Comparison of ENCODE assay signal across 8 cellular contexts in the genomic region with DNA sequence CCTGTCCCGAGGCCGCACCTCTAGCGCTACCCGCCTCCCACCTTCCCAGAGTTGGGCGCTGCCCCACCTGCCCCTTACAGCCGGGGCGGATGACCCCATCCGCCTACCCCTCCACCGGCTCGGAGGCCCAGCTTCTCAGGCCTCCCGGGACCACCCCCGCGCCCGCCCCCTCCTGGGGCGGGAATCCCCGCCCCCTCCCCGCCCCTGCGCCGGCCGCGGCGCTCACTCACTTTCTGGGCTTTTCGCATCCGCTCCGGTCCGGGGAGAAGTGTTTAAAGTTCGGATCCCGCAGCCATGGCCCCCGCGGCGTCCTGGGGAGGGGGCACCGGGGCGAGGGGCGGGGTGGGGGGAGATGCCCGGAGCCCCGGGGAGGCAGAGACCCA. TPM values are rescaled to one million over a fixed set of nuclear protein-coding genes. Genes with fewer than 3 reads are reported as not detected.
A peak's percentile ranks its signal among the peaks of the same experiment; 100 is the strongest.
DNase-seq lines count a peak whose midpoint lies in the region; TF ChIP-seq lines count a peak whose summit lies in the region.

No MANE protein-coding gene starts in this region.

- peaks cover 20% of the 10 kb centered on the region for H3K4me1 Mint-ChIP-seq in endodermal cell
- H3K4me1 Mint-ChIP-seq in osteocyte (ENCODE audit: unreplicated experiment) = peaks cover 14% of the 10 kb centered on the region

- TF ChIP-seq CTCF in PC-9 (conservative IDR thresholded peaks at IDR 0.05) = no peak
- TF ChIP-seq CTCF in endodermal cell (conservative IDR thresholded peaks at IDR 0.05) = no peak
- no peak for TF ChIP-seq CTCF in osteocyte (IDR thresholded peaks at IDR 0.05)

- WGBS in endodermal cell (ENCODE audit: insufficient coverage in 1 of 2, insufficient read length in 1 of 2), 2 experiments = 0 to 1% methylated on average over 2 to 36 of the region's 36 CpGs

- H3K27me3 Mint-ChIP-seq in endodermal cell (ENCODE audit: insufficient read depth) (peaks cover 53% of the 10 kb centered on the region), osteocyte (ENCODE audit: unreplicated experiment) (peaks cover 41% of the 10 kb centered on the region)

- BruUV-seq in PC-9 (replicated peaks; lab: Mats Ljungman, UMichigan) = no TSS peak

- CTCF ChIA-PET in PC-9 (lab: Charles Lee) = interaction anchor here (0.6 to 1.0 kb wide), 2 partner anchors 9 to 238 kb away, joined by 5 to 7 read pairs; no protein-coding TSS in a partner anchor

- peaks cover 11% of the 10 kb centered on the region; the same call in 1 of the 2 replicates for H3F3A ChIP-seq in PC-9 (ENCODE audit: insufficient read depth, low read depth)

- H3K36me3 Mint-ChIP-seq in endodermal cell (ENCODE audit: low read depth) (no peaks in the 10 kb centered on the region), osteocyte (ENCODE audit: unreplicated experiment) (no peaks in the 10 kb centered on the region)

- H4K20me1 ChIP-seq in PC-9 (ENCODE audit: insufficient read depth) = no peaks in the 10 kb centered on the region

- POLR2A ChIA-PET in PC-9 (lab: Charles Lee; ENCODE audit: unreplicated experiment) = interaction anchor here (0.7 kb wide), 1 partner anchor 564 kb away, joined by 4 read pairs; no protein-coding TSS in a partner anchor

- H3K4me3 ChIP-seq in PC-9 (peak overlapping the region; percentile 59), endodermal cell (ENCODE audit: low read length) (peak overlapping the region; percentile 74)

- H2AFZ ChIP-seq in PC-9 = peak overlapping the region; percentile 68

- H3K27ac Mint-ChIP-seq in endodermal cell = no peak overlapping the region
- H3K27ac Mint-ChIP-seq in osteocyte (ENCODE audit: unreplicated experiment) = no peak overlapping the region

- peaks cover 8% of the 10 kb centered on the region for H3K9me3 Mint-ChIP-seq in endodermal cell
- H3K9me3 Mint-ChIP-seq in osteocyte (ENCODE audit: unreplicated experiment) = no peaks in the 10 kb centered on the region

- H3K79me2 ChIP-seq in PC-9 (ENCODE audit: low read depth) = no peaks in the 10 kb centered on the region

- H3K9me2 ChIP-seq in PC-9 (ENCODE audit: insufficient read depth) = no peaks in the 10 kb centered on the region

- H3K9ac ChIP-seq in ES-I3 (ENCODE audit: low read depth, low read length) (peak overlapping the region; percentile 38; the same call in 1 of the 2 replicates), endodermal cell (ENCODE audit: extremely low read depth, low read length, poor library complexity, severe bottlenecking) (no peak overlapping the region)

- H3K4me3 Mint-ChIP-seq in endodermal cell (no peak overlapping the region), osteocyte (ENCODE audit: unreplicated experiment) (peak overlapping the region; percentile 77)

- H3K4me2 ChIP-seq in PC-9 = peak overlapping the region; percentile 80

- H3K9me3 ChIP-seq in ES-I3 (ENCODE audit: control insufficient read depth, insufficient read depth, low read length) (no peaks in the 10 kb centered on the region), PC-9 (ENCODE audit: insufficient read depth, low read depth) (no peaks in the 10 kb centered on the region), endodermal cell (ENCODE audit: control insufficient read depth, low read length) (peaks cover 5% of the 10 kb centered on the region)

- DNase-seq in PC-9 = no peak
- DNase-seq in endodermal cell = peak; percentile 71
- DNase-seq in osteocyte (ENCODE audit: extremely low spot score, unreplicated experiment) = no peak
- DNase-seq in HUDEP-2 (lab: John Stamatoyannopoulos, UW; ENCODE audit: unreplicated experiment in 76 of 76) = no peak
- DNase-seq in OCI-M2 (lab: John Stamatoyannopoulos, UW; ENCODE audit: unreplicated experiment) = no peak
- no peak for DNase-seq in Ammon's horn (ENCODE audit: low spot score)
- no peak for DNase-seq in SHP77 (lab: John Stamatoyannopoulos, UW)

- intact Hi-C loops in PC-9 (cut with micrococcal nuclease; ENCODE audit: unreplicated experiment) = no loop called here

- H3K27ac ChIP-seq in PC-9 (no peak overlapping the region), endodermal cell (ENCODE audit: low read depth, low read length) (no peak overlapping the region)

- peaks cover 6% of the 10 kb centered on the region for H3K4me1 ChIP-seq in ES-I3 (ENCODE audit: insufficient read depth, low read length)
- peaks cover 9% of the 10 kb centered on the region; the same call in 1 of the 2 replicates for H3K4me1 ChIP-seq in PC-9 (replicated peaks; ENCODE audit: insufficient read depth)
- H3K4me1 ChIP-seq in endodermal cell (ENCODE audit: control insufficient read depth, insufficient read depth, low read length) = no peaks in the 10 kb centered on the region

- H3K27me3 ChIP-seq in PC-9 (ENCODE audit: insufficient read depth, low read depth) (peaks cover 75% of the 10 kb centered on the region), endodermal cell (ENCODE audit: control insufficient read depth, insufficient read depth, low read length, poor library complexity, severe bottlenecking) (peaks cover 97% of the 10 kb centered on the region)

- H3K36me3 ChIP-seq in ES-I3 (ENCODE audit: insufficient read depth, low read length) (no peaks in the 10 kb centered on the region), PC-9 (ENCODE audit: low read depth) (no peaks in the 10 kb centered on the region), endodermal cell (ENCODE audit: control insufficient read depth, insufficient read depth, low read length) (no peaks in the 10 kb centered on the region)

RNA-seq across cellular contexts. Expression of a gene that starts 0.4 kb away (rescaled TPM):
- total RNA-seq in PC-9 (2021) (0.65 and 0.98 TPM in 2 replicates), endodermal cell (under 1 TPM; 0.13 to 0.53 TPM), osteocyte (0.29 and 0.38 TPM in 2 replicates)
- 0.25 TPM for polyA plus RNA-seq in endodermal cell (2013, experiment 1 of 2)
- polyA plus RNA-seq in endodermal cell (2013, experiment 2 of 2) = 0.29 TPM

RNA-seq across cellular contexts. Expression of a gene that starts 31.3 kb away (rescaled TPM):
- total RNA-seq in PC-9 (2021) (110 and 188 TPM in 2 replicates), endodermal cell (100 to 1,000 TPM; 114 to 122 TPM), osteocyte (265 and 268 TPM in 2 replicates)
- 91.4 TPM for polyA plus RNA-seq in endodermal cell (2013, experiment 1 of 2)
- 79.9 TPM for polyA plus RNA-seq in endodermal cell (2013, experiment 2 of 2)

RNA-seq across cellular contexts. Expression of a gene that starts 44.8 kb away (rescaled TPM):
- total RNA-seq in PC-9 (2021) (101 and 109 TPM in 2 replicates), endodermal cell (100 to 1,000 TPM in 1 of 2 donors, 10 to 100 TPM in 1; 89.9 to 116 TPM), osteocyte (85.1 and 97.3 TPM in 2 replicates)
- polyA plus RNA-seq in endodermal cell (2013, experiment 1 of 2) = 48.7 TPM
- polyA plus RNA-seq in endodermal cell (2013, experiment 2 of 2) = 35.1 TPM

RNA-seq across cellular contexts. Expression of a gene that starts 50.7 kb away (rescaled TPM):
- total RNA-seq in PC-9 (2021) (0.33 and 0.59 TPM in 2 replicates), endodermal cell (not detected), osteocyte (not detected in 2 replicates)
- 0.43 TPM for polyA plus RNA-seq in endodermal cell (2013, experiment 1 of 2)
- 0.58 TPM for polyA plus RNA-seq in endodermal cell (2013, experiment 2 of 2)
